17 cellular contexts compared by ENCODE assay signal in the genomic region with DNA sequence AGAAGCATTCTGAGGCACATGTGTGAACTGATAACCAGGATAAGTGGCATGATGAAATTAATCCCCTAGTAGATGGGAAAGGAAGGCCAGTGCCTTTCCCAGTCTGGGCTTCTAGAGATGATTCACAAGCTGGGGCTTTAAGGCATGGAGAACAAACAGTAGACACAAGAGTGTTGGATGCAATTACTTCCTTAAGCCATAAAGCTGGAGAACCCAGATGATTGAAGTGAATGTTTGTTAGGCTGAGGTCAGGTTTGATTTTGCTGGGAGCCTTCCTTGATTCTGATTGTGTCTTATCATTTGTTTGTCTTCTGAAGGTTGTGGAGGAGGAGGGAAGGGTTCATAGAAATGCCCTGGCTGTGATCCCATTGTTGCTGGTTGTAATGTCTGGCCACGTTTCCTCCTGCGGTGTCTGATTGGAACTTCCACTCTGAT.
DNase-seq lines count a peak whose midpoint lies in the region; ATAC-seq and TF ChIP-seq lines count a peak whose summit lies in the region.
"Had no signal": no experiment of that assay in that cellular context is flagged by ENCODE, and none has a peak within 500 bp of the region (broad histone marks: within the 10 kb centered on the region; RNA-seq: fewer than 3 reads in every experiment).

No MANE protein-coding gene starts in this region.

- ATAC-seq in HG03097 (IDR thresholded peaks at IDR 0.05; ENCODE audit: low FRiP score, unreplicated experiment) (no peak), HG03457 (IDR thresholded peaks at IDR 0.05; ENCODE audit: unreplicated experiment) (no peak)
- ATAC-seq: gastrocnemius medialis; stimulated activated memory B cell treated with anti-CD40 and anti-IgM and Interleukin-4, amounts not matched to agents 10 μg/mL and 1 μg/mL and 100 μg/mL, for 72 hours had no signal

- H3K4me3 Mint-ChIP-seq in mesothelial cell of epicardium, result no peak overlapping the region
- H3K4me3 Mint-ChIP-seq: activated naive CD8-positive, alpha-beta T cell treated with anti-CD3 and anti-CD28 coated beads, Interleukin-2, amount 10 ng/mL, durations not matched to agents 7 days and 5 days; stimulated activated memory B cell treated with anti-CD40 and anti-IgM and Interleukin-4, amounts not matched to agents 10 μg/mL and 1 μg/mL and 100 μg/mL, for 72 hours had no signal

- H3K4me3 ChIP-seq in colonic mucosa, result no peak overlapping the region
- H3K4me3 ChIP-seq: coronary artery, gastrocnemius medialis, left ventricle myocardium inferior had no signal

- H3K4me1 ChIP-seq in colonic mucosa, result no peaks in the 10 kb centered on the region
- H3K4me1 ChIP-seq: gastrocnemius medialis, left ventricle myocardium inferior had no signal

- H3K9ac ChIP-seq in colonic mucosa (ENCODE audit: low read depth in 2 of 2, low read length in 2 of 2), result no peak overlapping the region

- H3K9me3 ChIP-seq in colonic mucosa, result no peaks in the 10 kb centered on the region
- H3K9me3 ChIP-seq: gastrocnemius medialis, left ventricle myocardium inferior had no signal

- peaks cover 12% of the 10 kb centered on the region for H3K27me3 Mint-ChIP-seq in mesothelial cell of epicardium (ENCODE audit: low read depth)
- H3K27me3 Mint-ChIP-seq: activated naive CD8-positive, alpha-beta T cell treated with anti-CD3 and anti-CD28 coated beads, Interleukin-2, amount 10 ng/mL, durations not matched to agents 7 days and 5 days; stimulated activated memory B cell treated with anti-CD40 and anti-IgM and Interleukin-4, amounts not matched to agents 10 μg/mL and 1 μg/mL and 100 μg/mL, for 72 hours had no signal

- H3K36me3 ChIP-seq in colonic mucosa, result no peaks in the 10 kb centered on the region
- H3K36me3 ChIP-seq: gastrocnemius medialis, left ventricle myocardium inferior had no signal

- intact Hi-C loops in colonic mucosa (cut with DNase I), result no loop called here

- H3K4me1 Mint-ChIP-seq in mesothelial cell of epicardium, result peaks cover 18% of the 10 kb centered on the region
- H3K4me1 Mint-ChIP-seq: activated naive CD8-positive, alpha-beta T cell treated with anti-CD3 and anti-CD28 coated beads, Interleukin-2, amount 10 ng/mL, durations not matched to agents 7 days and 5 days; stimulated activated memory B cell treated with anti-CD40 and anti-IgM and Interleukin-4, amounts not matched to agents 10 μg/mL and 1 μg/mL and 100 μg/mL, for 72 hours had no signal

- no peak for TF ChIP-seq CTCF in colonic mucosa (IDR thresholded peaks at IDR 0.05)
- TF ChIP-seq CTCF in mesothelial cell of epicardium (IDR thresholded peaks at IDR 0.05; ENCODE audit: unreplicated experiment), result no peak

- DNase-seq in AG20443 (ENCODE audit: low spot score) (peak; percentile 39), HT1080 (ENCODE audit: low read depth) (peak; percentile 80), colonic mucosa (peak; percentile 54), mesothelial cell of epicardium (ENCODE audit: low spot score in 2 of 2, unreplicated experiment in 2 of 2) (no peak), NCI-H524 (lab: John Stamatoyannopoulos, UW) (no peak), AML-193 (lab: John Stamatoyannopoulos, UW) (no peak)
- DNase-seq: activated naive CD8-positive, alpha-beta T cell treated with anti-CD3 and anti-CD28 coated beads, Interleukin-2, amount 10 ng/mL, durations not matched to agents 7 days and 5 days; gastrocnemius medialis; left ventricle myocardium inferior; NCI-H510A; nucleus accumbens; Right ventricle myocardium superior had no signal

- H3K27ac Mint-ChIP-seq in mesothelial cell of epicardium, result peak overlapping the region; percentile 19
- H3K27ac Mint-ChIP-seq: activated naive CD8-positive, alpha-beta T cell treated with anti-CD3 and anti-CD28 coated beads, Interleukin-2, amount 10 ng/mL, durations not matched to agents 7 days and 5 days; stimulated activated memory B cell treated with anti-CD40 and anti-IgM and Interleukin-4, amounts not matched to agents 10 μg/mL and 1 μg/mL and 100 μg/mL, for 72 hours had no signal

- H3K9me3 Mint-ChIP-seq in mesothelial cell of epicardium, result no peaks in the 10 kb centered on the region
- H3K9me3 Mint-ChIP-seq: stimulated activated memory B cell treated with anti-CD40 and anti-IgM and Interleukin-4, amounts not matched to agents 10 μg/mL and 1 μg/mL and 100 μg/mL, for 72 hours had no signal

- no peak overlapping the region for H3K27ac ChIP-seq in colonic mucosa
- H3K27ac ChIP-seq: C4-2B, coronary artery, gastrocnemius medialis, left ventricle myocardium inferior had no signal

- no peaks in the 10 kb centered on the region for H3K27me3 ChIP-seq in colonic mucosa
- H3K27me3 ChIP-seq: gastrocnemius medialis had no signal

- H3K36me3 Mint-ChIP-seq in mesothelial cell of epicardium, result no peaks in the 10 kb centered on the region
- H3K36me3 Mint-ChIP-seq: activated naive CD8-positive, alpha-beta T cell treated with anti-CD3 and anti-CD28 coated beads, Interleukin-2, amount 10 ng/mL, durations not matched to agents 7 days and 5 days; stimulated activated memory B cell treated with anti-CD40 and anti-IgM and Interleukin-4, amounts not matched to agents 10 μg/mL and 1 μg/mL and 100 μg/mL, for 72 hours had no signal

Comparison
In these comparisons a context has a peak if more than half of its experiments do, and no peak if none do; other contexts are left out.
1. DNase-seq: peak in AG20443 (single experiment), HT1080 (single experiment) and colonic mucosa (single experiment); none in mesothelial cell of epicardium (0 of 2), NCI-H524 (0 of 2) and AML-193 (0 of 2).